In genomic region chr12:701896-702539, GRCh38 we compare ENCODE assay signal across 28 cellular contexts. TPM values are rescaled to one million over a fixed set of nuclear protein-coding genes. Genes with fewer than 3 reads are reported as not detected.
A peak's percentile ranks its signal among the peaks of the same experiment; 100 is the strongest.
DNase-seq lines count a peak whose midpoint lies in the region; FAIRE-seq lines count a peak whose summit lies in the region.
"Had no signal": no experiment of that assay in that cellular context is flagged by ENCODE, and none has a peak within 500 bp of the region (broad histone marks: within the 10 kb centered on the region; RNA-seq: fewer than 3 reads in every experiment).

No MANE protein-coding gene starts in this region.

- peak; percentile 17 for FAIRE-seq in frontal cortex (lab: Jason Lieb, UNC)
- FAIRE-seq: D721Med, islet of Langerhans had no signal

- H3K27ac Mint-ChIP-seq in T-helper 2 cell treated with Interferon-gamma antibody and Interleukin-4, amounts not matched to agents 5 μg/mL and 100 μg/mL, for 36 hours, result no peak overlapping the region
- H3K27ac Mint-ChIP-seq in activated CD4-positive, alpha-beta memory T cell treated with anti-CD3 and anti-CD28 coated beads for 36 hours, result no peak overlapping the region
- H3K27ac Mint-ChIP-seq: activated naive CD4-positive, alpha-beta T cell treated with anti-CD3 and anti-CD28 coated beads, Interleukin-2, amount 50 U/mL, for 24 hours; CD4-positive, CD25-positive, alpha-beta regulatory T cell had no signal

- peaks cover 3% of the 10 kb centered on the region for H3K36me3 Mint-ChIP-seq in T-helper 2 cell treated with Interferon-gamma antibody and Interleukin-4, amounts not matched to agents 5 μg/mL and 100 μg/mL, for 36 hours (ENCODE audit: low read depth)
- H3K36me3 Mint-ChIP-seq in activated CD4-positive, alpha-beta memory T cell treated with anti-CD3 and anti-CD28 coated beads for 36 hours, result peaks cover 5% of the 10 kb centered on the region
- H3K36me3 Mint-ChIP-seq: CD4-positive, CD25-positive, alpha-beta regulatory T cell had no signal

- intact Hi-C loops in activated CD4-positive, alpha-beta memory T cell treated with anti-CD3 and anti-CD28 coated beads for 36 hours (cut with micrococcal nuclease), result no loop called here

- H3K4me1 Mint-ChIP-seq in T-helper 2 cell treated with Interferon-gamma antibody and Interleukin-4, amounts not matched to agents 5 μg/mL and 100 μg/mL, for 36 hours (ENCODE audit: low read depth), result peaks cover 13% of the 10 kb centered on the region
- peaks cover 14% of the 10 kb centered on the region for H3K4me1 Mint-ChIP-seq in activated CD4-positive, alpha-beta memory T cell treated with anti-CD3 and anti-CD28 coated beads for 36 hours (ENCODE audit: low read depth)

- H3K27me3 Mint-ChIP-seq in T-helper 2 cell treated with Interferon-gamma antibody and Interleukin-4, amounts not matched to agents 5 μg/mL and 100 μg/mL, for 36 hours (ENCODE audit: low read depth), result no peaks in the 10 kb centered on the region
- H3K27me3 Mint-ChIP-seq in activated CD4-positive, alpha-beta memory T cell treated with anti-CD3 and anti-CD28 coated beads for 36 hours, result no peaks in the 10 kb centered on the region
- H3K27me3 Mint-ChIP-seq: activated naive CD4-positive, alpha-beta T cell treated with anti-CD3 and anti-CD28 coated beads, Interleukin-2, amount 50 U/mL, for 24 hours; CD4-positive, CD25-positive, alpha-beta regulatory T cell had no signal

- H3K4me3 Mint-ChIP-seq in T-helper 2 cell treated with Interferon-gamma antibody and Interleukin-4, amounts not matched to agents 5 μg/mL and 100 μg/mL, for 36 hours, result no peak overlapping the region
- no peak overlapping the region for H3K4me3 Mint-ChIP-seq in activated CD4-positive, alpha-beta memory T cell treated with anti-CD3 and anti-CD28 coated beads for 36 hours
- H3K4me3 Mint-ChIP-seq: activated naive CD4-positive, alpha-beta T cell treated with anti-CD3 and anti-CD28 coated beads, Interleukin-2, amount 50 U/mL, for 24 hours; CD4-positive, CD25-positive, alpha-beta regulatory T cell had no signal

- DNase-seq in NCI-H146 (lab: John Stamatoyannopoulos, UW), result peak; percentile 11
- no peak for DNase-seq in NCI-H146 treated with DMSO at 0.1 percent for 48 hours (lab: John Stamatoyannopoulos, UW; ENCODE audit: unreplicated experiment)
- DNase-seq in frontal cortex (ENCODE audit: low spot score in 2 of 2), result no peak
- peak; percentile 57 for DNase-seq in middle frontal gyrus (ENCODE audit: extremely low spot score, low spot score)
- peak in 41 of 49 donors; percentile 17 to 88 (median 58) for DNase-seq in substantia nigra (lab: John Stamatoyannopoulos, UW)
- DNase-seq in activated T-cell treated with anti-CD3 and anti-CD28 coated beads, Interleukin-2, amount 50 U/mL, for 48 hours, result no peak
- DNase-seq in T-helper 2 cell treated with Interferon-gamma antibody and Interleukin-4, amounts not matched to agents 5 μg/mL and 100 μg/mL, for 36 hours (ENCODE audit: low spot score), result no peak
- no peak for DNase-seq in activated CD4-positive, alpha-beta memory T cell treated with anti-CD3 and anti-CD28 coated beads for 36 hours
- DNase-seq: activated CD4-positive, CD25-positive, alpha-beta regulatory T cell; aorta; CD4-positive, CD25-positive, alpha-beta regulatory T cell; cortex of kidney; KG1; left ventricle myocardium superior; MM.1S; NCI-H1417; NCI-H526 treated with DMSO at 0.1 percent for 48 hours; Peyer's patch; SHP77 treated with DMSO at 0.1 percent for 48 hours; stimulated activated naive CD4-positive, alpha-beta T cell treated with Interleukin-2 at 50 U/mL for 16 hours; thyroid gland had no signal

- H3K9me3 Mint-ChIP-seq in T-helper 2 cell treated with Interferon-gamma antibody and Interleukin-4, amounts not matched to agents 5 μg/mL and 100 μg/mL, for 36 hours, result peaks cover 27% of the 10 kb centered on the region
- H3K9me3 Mint-ChIP-seq in activated CD4-positive, alpha-beta memory T cell treated with anti-CD3 and anti-CD28 coated beads for 36 hours, result peaks cover 20% of the 10 kb centered on the region
- H3K9me3 Mint-ChIP-seq: activated naive CD4-positive, alpha-beta T cell treated with anti-CD3 and anti-CD28 coated beads, Interleukin-2, amount 50 U/mL, for 24 hours had no signal

- H3K27ac ChIP-seq in substantia nigra (ENCODE audit: low read depth, low read length, poor library complexity, severe bottlenecking), result peak overlapping the region; percentile 92
- H3K27ac ChIP-seq: 22Rv1, cardiac muscle cell, gastroesophageal sphincter, Peyer's patch, prostate gland, thyroid gland had no signal

- POLR2A ChIA-PET in activated CD4-positive, alpha-beta memory T cell treated with anti-CD3 and anti-CD28 coated beads for 36 hours (lab: Charles Lee), result no interaction called here

- CTCF ChIA-PET in activated CD4-positive, alpha-beta memory T cell treated with anti-CD3 and anti-CD28 coated beads for 36 hours (lab: Charles Lee), result no interaction called here

RNA-seq across cellular contexts. Expression of gene NINJ2, which starts 38.8 kb away (rescaled TPM):
- 2.9 TPM for total RNA-seq in frontal cortex
- total RNA-seq in activated CD4-positive, alpha-beta memory T cell treated with anti-CD3 and anti-CD28 coated beads for 36 hours, result 1 to 10 TPM; 5.1 to 7.5 TPM
- total RNA-seq: cardiac muscle cell had no signal

RNA-seq across cellular contexts. Expression of gene WNK1, which starts 50.4 kb away (rescaled TPM):
- total RNA-seq in frontal cortex, result 48.5 TPM
- 100 to 1,000 TPM; 139 to 140 TPM for total RNA-seq in activated CD4-positive, alpha-beta memory T cell treated with anti-CD3 and anti-CD28 coated beads for 36 hours

Comparison
In these comparisons a context has a peak if more than half of its experiments do, and no peak if none do; other contexts are left out.
1. DNase-seq: peak in NCI-H146 (single experiment), middle frontal gyrus (single experiment) and substantia nigra (41 of 49); none in NCI-H146 treated with DMSO at 0.1 percent for 48 hours (single experiment), frontal cortex (0 of 2), activated T-cell treated with anti-CD3 and anti-CD28 coated beads, Interleukin-2, amount 50 U/mL, for 48 hours (0 of 2), T-helper 2 cell treated with Interferon-gamma antibody and Interleukin-4, amounts not matched to agents 5 μg/mL and 100 μg/mL, for 36 hours (single experiment) and activated CD4-positive, alpha-beta memory T cell treated with anti-CD3 and anti-CD28 coated beads for 36 hours (single experiment).